Comparison of ENCODE assay signal across 11 cellular contexts in the genomic region with DNA sequence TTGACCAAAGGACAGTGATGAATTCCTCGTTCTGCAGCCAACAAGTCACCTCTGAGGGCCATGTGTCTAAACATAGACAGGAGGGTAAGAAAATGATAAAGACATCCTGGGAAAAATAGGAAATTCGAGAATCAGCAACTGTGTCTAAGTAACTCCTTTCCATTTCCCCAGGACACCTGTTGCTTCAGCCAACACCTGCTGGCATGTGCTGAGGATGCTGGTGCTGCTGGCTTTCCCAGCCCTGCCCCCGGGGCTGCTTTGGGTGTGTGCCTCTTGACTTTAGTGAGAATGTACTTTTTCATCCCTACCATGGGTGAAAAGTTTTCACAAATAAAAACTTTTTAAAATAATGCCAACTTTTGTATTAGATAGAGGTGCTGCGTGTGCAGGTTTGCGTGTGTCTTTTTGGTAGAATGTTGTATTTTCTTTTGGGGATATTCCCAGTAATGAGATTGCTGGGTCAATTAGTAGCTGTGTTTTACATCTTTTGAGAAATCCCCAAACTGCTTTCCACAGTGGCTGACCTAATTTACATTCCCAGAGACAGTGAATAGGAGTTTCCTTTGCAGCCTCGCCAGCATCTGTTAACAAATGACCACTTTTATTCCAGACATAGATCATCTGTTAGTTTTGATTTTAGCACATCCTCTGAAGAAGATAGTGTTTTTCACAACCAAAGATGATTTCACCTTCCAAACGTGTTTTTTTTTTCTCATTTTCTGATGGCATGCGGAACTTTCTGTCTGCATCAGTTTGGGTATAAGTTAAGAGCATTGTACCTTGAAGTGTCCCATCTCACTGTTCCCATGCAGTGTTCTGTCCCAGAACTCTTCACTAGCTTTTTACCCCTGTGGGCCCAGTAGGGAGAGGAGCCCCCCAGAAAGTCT.
DNase-seq lines count a peak whose midpoint lies in the region; ATAC-seq and TF ChIP-seq lines count a peak whose summit lies in the region.
"Had no signal": no experiment of that assay in that cellular context is flagged by ENCODE, and none has a peak within 500 bp of the region (broad histone marks: within the 10 kb centered on the region; RNA-seq: fewer than 3 reads in every experiment).

No MANE protein-coding gene starts in this region.

- peak overlapping the region; percentile 77 for H3K27ac Mint-ChIP-seq in activated naive CD8-positive, alpha-beta T cell treated with anti-CD3 and anti-CD28 coated beads for 36 hours

- H3K27me3 Mint-ChIP-seq in activated naive CD8-positive, alpha-beta T cell treated with anti-CD3 and anti-CD28 coated beads for 36 hours: peaks cover 29% of the 10 kb centered on the region

- H3K27me3 ChIP-seq in foreskin keratinocyte (peaks cover 13% of the 10 kb centered on the region), HAP-1 (ENCODE audit: low read depth) (0 out of 2 replicates have a peak, but pooled peaks cover 4% of the 10 kb centered on the region)

- no peaks in the 10 kb centered on the region for H3K9me3 ChIP-seq in HAP-1

- no peaks in the 10 kb centered on the region for H3K9me3 Mint-ChIP-seq in activated naive CD8-positive, alpha-beta T cell treated with anti-CD3 and anti-CD28 coated beads for 36 hours

- in situ Hi-C loops in HAP-1 (cut with MboI; ENCODE audit: low sequenced_read_pairs): no loop called here

- H3K27ac ChIP-seq in foreskin keratinocyte: no peak overlapping the region
- H3K27ac ChIP-seq: epithelial cell of prostate had no signal

- no peaks in the 10 kb centered on the region for H3K36me3 Mint-ChIP-seq in activated naive CD8-positive, alpha-beta T cell treated with anti-CD3 and anti-CD28 coated beads for 36 hours

- ATAC-seq in GM18867 (IDR thresholded peaks at IDR 0.05; ENCODE audit: unreplicated experiment) (peak; percentile 41), GM19467 (IDR thresholded peaks at IDR 0.05; ENCODE audit: unreplicated experiment) (peak; percentile 49), HG03039 (IDR thresholded peaks at IDR 0.05; ENCODE audit: unreplicated experiment) (peak; percentile 61), foreskin keratinocyte (no peak)

- TF ChIP-seq CTCF in foreskin keratinocyte (conservative IDR thresholded peaks at IDR 0.05): no peak

- H3K36me3 ChIP-seq in HAP-1 (replicated peaks): no peaks in the 10 kb centered on the region

- no peak overlapping the region for H3K4me3 ChIP-seq in HAP-1

- H3K4me3 Mint-ChIP-seq in activated naive CD8-positive, alpha-beta T cell treated with anti-CD3 and anti-CD28 coated beads for 36 hours: no peak overlapping the region

- peaks cover 25% of the 10 kb centered on the region for H3K4me1 Mint-ChIP-seq in activated naive CD8-positive, alpha-beta T cell treated with anti-CD3 and anti-CD28 coated beads for 36 hours

- DNase-seq in activated naive CD8-positive, alpha-beta T cell treated with anti-CD3 and anti-CD28 coated beads for 36 hours: no peak
- no peak for DNase-seq in foreskin keratinocyte
- DNase-seq in HAP-1 (ENCODE audit: low spot score in 2 of 2): no peak
- DNase-seq in SW480 (ENCODE audit: low spot score): no peak
- DNase-seq: IMR-90, NCI-H345, SHP77 treated with DMSO at 0.1 percent for 48 hours had no signal

- H3K4me1 ChIP-seq in foreskin keratinocyte (no peaks in the 10 kb centered on the region), HAP-1 (no peaks in the 10 kb centered on the region)
